ENCODE assay signal across 11 cellular contexts in the genomic region with DNA sequence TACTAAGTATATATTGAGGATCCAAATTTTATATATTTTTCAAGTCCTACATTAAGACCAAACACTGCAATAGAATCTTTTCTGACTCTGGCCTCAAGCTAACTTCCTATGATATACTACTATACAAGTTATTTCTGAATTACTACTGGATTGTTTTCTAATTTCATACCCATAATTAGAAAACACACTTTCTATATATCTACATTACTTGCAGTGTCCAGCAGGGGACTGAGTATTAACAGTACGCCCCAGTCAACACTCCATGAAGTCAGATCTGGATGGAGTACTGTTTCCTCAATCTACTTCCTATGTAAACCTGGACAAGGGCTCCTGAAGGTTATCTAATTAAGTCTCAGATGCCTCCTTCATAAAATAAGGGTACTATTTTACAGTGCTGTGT.
DNase-seq lines count a peak whose midpoint lies in the region; ATAC-seq and TF ChIP-seq lines count a peak whose summit lies in the region.
"Had no signal": no experiment of that assay in that cellular context is flagged by ENCODE, and none has a peak within 500 bp of the region (broad histone marks: within the 10 kb centered on the region; RNA-seq: fewer than 3 reads in every experiment).

No MANE protein-coding gene starts in this region.

- WGBS in thyroid gland, 2 donors = 47 to 82% methylated on average over 1 of the region's 1 CpG

- peak; percentile 30; the same call in 1 of the 2 replicates for TF ChIP-seq CTCF in AG10803 (conservative IDR thresholded peaks at IDR 0.05; ENCODE audit: low read length)
- TF ChIP-seq CTCF in GM12875 (IDR thresholded peaks at IDR 0.05; ENCODE audit: borderline replicate concordance, insufficient read depth, low read depth, low read length) = peak; percentile 30; the same call in 1 of the 2 replicates
- peak; percentile 51 for TF ChIP-seq CTCF in RWPE2 (IDR thresholded peaks at IDR 0.05; ENCODE audit: poor library complexity, severe bottlenecking)
- peak; percentile 47 for TF ChIP-seq CTCF in foreskin keratinocyte (conservative IDR thresholded peaks at IDR 0.05)
- TF ChIP-seq CTCF in thyroid gland (IDR thresholded peaks at IDR 0.05) = peak in 3 of 6 experiments; percentile 11 to 36 (median 14)

- ATAC-seq in RWPE2 (ENCODE audit: low read depth) (peak; percentile 72; the same call in 2 of the 3 replicates), foreskin keratinocyte (peak; percentile 65), HG03432 (IDR thresholded peaks at IDR 0.05; ENCODE audit: unreplicated experiment) (no peak), HG03159 (IDR thresholded peaks at IDR 0.05; ENCODE audit: unreplicated experiment) (no peak)
- no peak for ATAC-seq in stimulated activated naive CD8-positive, alpha-beta T cell treated with anti-CD3 and anti-CD28 coated beads, Interleukin-15, Interleukin-2, amounts not matched to agents 100 U/mL and 50 U/mL, for 24 hours

- no peaks in the 10 kb centered on the region for H3K27me3 ChIP-seq in RWPE2 (ENCODE audit: insufficient read depth, poor library complexity, severe bottlenecking)
- H3K27me3 ChIP-seq in foreskin keratinocyte = no peaks in the 10 kb centered on the region
- H3K27me3 ChIP-seq in thyroid gland = no peaks in the 10 kb centered on the region
- H3K27me3 ChIP-seq: ascending aorta had no signal

- H3K4me1 ChIP-seq in RWPE2 (ENCODE audit: insufficient read depth, poor library complexity, severe bottlenecking) (no peaks in the 10 kb centered on the region), foreskin keratinocyte (no peaks in the 10 kb centered on the region), thyroid gland (no peaks in the 10 kb centered on the region)

- intact Hi-C loops in thyroid gland (cut with DNase I) = no loop called here

- H3K9me3 ChIP-seq in RWPE2 (ENCODE audit: severe bottlenecking) (no peaks in the 10 kb centered on the region), thyroid gland (no peaks in the 10 kb centered on the region)
- H3K9me3 ChIP-seq: ascending aorta had no signal

- H3K4me3 ChIP-seq in AG10803 (ENCODE audit: low read length) (no peak overlapping the region), GM12875 (ENCODE audit: low read depth, low read length) (no peak overlapping the region), RWPE2 (ENCODE audit: severe bottlenecking) (no peak overlapping the region), thyroid gland (replicated peaks in 1 of 3) (no peak overlapping the region)
- H3K4me3 ChIP-seq: ascending aorta had no signal

- H3K27ac ChIP-seq in RWPE2 (ENCODE audit: poor library complexity, severe bottlenecking) = no peak overlapping the region
- no peak overlapping the region for H3K27ac ChIP-seq in foreskin keratinocyte
- H3K27ac ChIP-seq in thyroid gland = no peak overlapping the region
- H3K27ac ChIP-seq: ascending aorta had no signal

- TF ChIP-seq POLR2A in thyroid gland (IDR thresholded peaks at IDR 0.05) = no peak

- no peak for DNase-seq in AG10803 (ENCODE audit: low read depth)
- DNase-seq in RWPE2 (ENCODE audit: low spot score) = no peak
- no peak for DNase-seq in foreskin keratinocyte
- no peak for DNase-seq in stimulated activated naive CD8-positive, alpha-beta T cell treated with anti-CD3 and anti-CD28 coated beads, Interleukin-15, Interleukin-2, amounts not matched to agents 100 U/mL and 50 U/mL, for 24 hours
- DNase-seq in thyroid gland = no peak
- DNase-seq: activated CD4-positive, alpha-beta T cell treated with anti-CD3 and anti-CD28 coated beads, Interleukin-2, amount 50 U/mL, for 4 hours; NCI-H526 treated with DMSO at 0.1 percent for 48 hours had no signal

- no peaks in the 10 kb centered on the region for H3K36me3 ChIP-seq in RWPE2 (ENCODE audit: low read depth)
- H3K36me3 ChIP-seq in thyroid gland = no peaks in the 10 kb centered on the region
- H3K36me3 ChIP-seq: ascending aorta had no signal

Comparison
In these comparisons a context has a peak if more than half of its experiments do, and no peak if none do; other contexts are left out.
1. ATAC-seq: peak in RWPE2 (single experiment) and foreskin keratinocyte (single experiment); none in HG03432 (single experiment), stimulated activated naive CD8-positive, alpha-beta T cell treated with anti-CD3 and anti-CD28 coated beads, Interleukin-15, Interleukin-2, amounts not matched to agents 100 U/mL and 50 U/mL, for 24 hours (single experiment) and HG03159 (single experiment).